In the genomic region with DNA sequence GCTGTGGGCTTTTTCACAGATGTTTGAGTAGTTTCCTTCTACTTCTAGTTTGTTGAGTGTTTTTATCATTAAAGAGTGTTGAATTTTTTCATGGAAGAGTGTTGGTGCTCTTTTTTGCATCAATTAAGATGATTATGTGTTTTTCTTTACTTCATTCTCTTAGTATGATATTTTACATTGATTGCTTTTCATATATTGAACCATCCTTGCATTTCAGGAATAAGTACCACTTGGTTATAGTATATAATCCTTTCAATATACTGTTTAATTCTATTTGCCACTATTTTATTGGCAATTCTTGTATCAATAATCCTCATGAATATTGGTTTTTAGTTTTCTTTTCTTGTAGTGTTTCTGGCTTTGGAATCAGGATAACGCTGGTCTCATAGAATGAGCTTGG, we compare ENCODE assay signal across 22 cellular contexts.
"Had no signal": no experiment of that assay in that cellular context is flagged by ENCODE, and none has a peak within 500 bp of the region (broad histone marks: within the 10 kb centered on the region; RNA-seq: fewer than 3 reads in every experiment).

No MANE protein-coding gene starts in this region.

- H3K4me1 ChIP-seq: colonic mucosa, esophagus muscularis mucosa, foreskin keratinocyte, gastroesophageal sphincter, heart left ventricle, left lung, lower lobe of right lung had no signal

- H3K27me3 ChIP-seq: colonic mucosa, esophagus muscularis mucosa, foreskin keratinocyte, hepatocyte, left lung had no signal

- H3K27ac Mint-ChIP-seq: dendritic cell treated with granulocyte-macrophage colony-stimulating factor and Interleukin-4, amounts not matched to agents 40 ng/mL and 50 ng/mL, for 4 days; effector memory CD8-positive, alpha-beta T cell; immature natural killer cell; mesothelial cell of epicardium; naive thymus-derived CD8-positive, alpha-beta T cell had no signal

- H3K4me1 Mint-ChIP-seq: immature natural killer cell; mesothelial cell of epicardium; naive B cell; naive thymus-derived CD8-positive, alpha-beta T cell had no signal

- H3K27ac ChIP-seq: colonic mucosa, esophagus muscularis mucosa, foreskin keratinocyte, gastroesophageal sphincter, heart left ventricle, hepatocyte, left lung, lower lobe of right lung had no signal

- DNase-seq: colonic mucosa; cortex of kidney; effector CD8-positive, alpha-beta T cell; effector memory CD8-positive, alpha-beta T cell; foreskin keratinocyte; heart left ventricle; hypothalamus; immature natural killer cell; islet precursor cell; left cardiac atrium; left lung; left ventricle myocardium superior; lower lobe of right lung; mesenchymal stem cell; mucosa of descending colon; naive B cell; naive thymus-derived CD8-positive, alpha-beta T cell had no signal

- ATAC-seq: effector memory CD8-positive, alpha-beta T cell; foreskin keratinocyte; gastroesophageal sphincter; heart left ventricle; left cardiac atrium; left lung; left ventricle myocardium superior; lower lobe of right lung; mucosa of descending colon; naive thymus-derived CD8-positive, alpha-beta T cell had no signal

- H3K27me3 Mint-ChIP-seq: effector memory CD8-positive, alpha-beta T cell had no signal

- H3K9me3 ChIP-seq: colonic mucosa had no signal

- H3K4me3 Mint-ChIP-seq: dendritic cell treated with granulocyte-macrophage colony-stimulating factor and Interleukin-4, amounts not matched to agents 40 ng/mL and 50 ng/mL, for 4 days; effector memory CD8-positive, alpha-beta T cell; immature natural killer cell; mesothelial cell of epicardium; naive B cell; naive thymus-derived CD8-positive, alpha-beta T cell had no signal

- H3K4me3 ChIP-seq: colonic mucosa, esophagus muscularis mucosa, gastroesophageal sphincter, heart left ventricle, hepatocyte, left lung, lower lobe of right lung, mucosa of descending colon had no signal

- H3K36me3 ChIP-seq: colonic mucosa, esophagus muscularis mucosa, gastroesophageal sphincter, heart left ventricle, left lung, lower lobe of right lung had no signal
